Comparison of ENCODE assay signal across 8 cellular contexts in the genomic region with DNA sequence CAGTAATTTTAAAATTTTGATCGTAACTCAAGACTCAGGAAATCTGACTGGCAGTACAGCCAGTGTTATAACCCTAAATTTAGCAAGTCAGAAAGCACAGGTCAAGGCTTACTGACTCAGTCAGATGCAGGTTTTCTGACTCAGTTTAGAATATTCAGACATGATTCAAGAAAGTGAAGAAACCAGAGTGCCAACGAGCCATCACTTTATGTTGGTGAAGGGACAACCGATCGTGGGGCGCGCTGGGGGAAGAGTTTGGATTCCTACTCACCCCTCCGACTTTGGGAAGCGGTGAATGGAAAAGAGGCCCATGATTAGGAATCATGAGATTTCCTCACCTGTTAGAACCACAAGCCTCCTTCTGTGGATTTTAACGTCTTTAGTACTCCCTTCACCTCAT. TPM values are rescaled to one million over a fixed set of nuclear protein-coding genes. Genes with fewer than 3 reads are reported as not detected.
DNase-seq lines count a peak whose midpoint lies in the region; ATAC-seq and TF ChIP-seq lines count a peak whose summit lies in the region.

No MANE protein-coding gene starts in this region.

- intact Hi-C loops in Right ventricle myocardium inferior (cut with DNase I): loop anchor here (5.0 kb wide), 1 partner anchor 55 kb away; a partner anchor contains a TSS
- intact Hi-C loops in upper lobe of right lung (cut with DNase I): no loop called here

- H2BK120ac ChIP-seq in mesenchymal stem cell (ENCODE audit: low read depth, low read length): no peak overlapping the region

- H3K4me2 ChIP-seq in mesenchymal stem cell (ENCODE audit: low read length, poor library complexity, severe bottlenecking): peak overlapping the region; percentile 92

- H2AFZ ChIP-seq in mesenchymal stem cell (ENCODE audit: low read depth, low read length): no peak overlapping the region

- H2BK12ac ChIP-seq in mesenchymal stem cell (ENCODE audit: low read length in 2 of 2): no peak overlapping the region

- peaks cover 31% of the 10 kb centered on the region for H3K4me1 ChIP-seq in cardiac muscle cell (ENCODE audit: low read depth)
- peaks cover 14% of the 10 kb centered on the region for H3K4me1 ChIP-seq in mesenchymal stem cell (ENCODE audit: control insufficient read depth, insufficient read depth, low read depth, low read length)
- H3K4me1 ChIP-seq in upper lobe of right lung: peaks cover 21% of the 10 kb centered on the region

- H4K8ac ChIP-seq in mesenchymal stem cell (ENCODE audit: low read length): no peak overlapping the region

- no peaks in the 10 kb centered on the region for H3K27me3 ChIP-seq in cardiac muscle cell
- H3K27me3 ChIP-seq in mesenchymal stem cell (ENCODE audit: control insufficient read depth in 1 of 2, insufficient read depth in 1 of 2, low read length in 2 of 2): no peaks in the 10 kb centered on the region
- no peaks in the 10 kb centered on the region for H3K27me3 ChIP-seq in upper lobe of right lung

- peak overlapping the region; percentile 99 to 100 for H3K18ac ChIP-seq in mesenchymal stem cell (ENCODE audit: low read depth in 1 of 2, low read length in 2 of 2)

- peak overlapping the region in 1 of 2 experiments; percentile 98 for H3K14ac ChIP-seq in mesenchymal stem cell (ENCODE audit: low read length in 2 of 2)

- no peak overlapping the region for H2BK15ac ChIP-seq in mesenchymal stem cell (ENCODE audit: low read depth, poor library complexity, severe bottlenecking)

- peak overlapping the region in 1 of 2 experiments; percentile 92 for H3K23ac ChIP-seq in mesenchymal stem cell (ENCODE audit: low read length in 2 of 2)

- TF ChIP-seq CTCF in cardiac muscle cell (IDR thresholded peaks at IDR 0.05; ENCODE audit: low read depth, low read length) (no peak), astrocyte of the spinal cord (IDR thresholded peaks at IDR 0.05; ENCODE audit: low read depth, low read length) (no peak), upper lobe of right lung (IDR thresholded peaks at IDR 0.05) (no peak)

- peak overlapping the region; percentile 86 for H3K4me3 ChIP-seq in cardiac muscle cell
- H3K4me3 ChIP-seq in astrocyte of the spinal cord (ENCODE audit: low read depth, low read length): peak overlapping the region; percentile 80
- H3K4me3 ChIP-seq in mesenchymal stem cell (ENCODE audit: insufficient read depth in 1 of 2, low read depth in 1 of 2, low read length in 2 of 2): peak overlapping the region; percentile 95 to 98
- H3K4me3 ChIP-seq in upper lobe of right lung: peak overlapping the region; percentile 95

- in situ Hi-C loops in astrocyte of the spinal cord (cut with HindIII; ENCODE audit: low sequenced_read_pairs): no loop called here

- ATAC-seq in Right ventricle myocardium inferior (no peak), upper lobe of right lung (no peak), GM21723 (IDR thresholded peaks at IDR 0.05; ENCODE audit: unreplicated experiment) (no peak)

- H3K9ac ChIP-seq in mesenchymal stem cell (ENCODE audit: low read length): peak overlapping the region; percentile 97

- H2BK5ac ChIP-seq in mesenchymal stem cell (ENCODE audit: low read depth, low read length, poor library complexity, severe bottlenecking): no peak overlapping the region

- no peaks in the 10 kb centered on the region for H3K9me3 ChIP-seq in cardiac muscle cell (ENCODE audit: low read depth)
- H3K9me3 ChIP-seq in mesenchymal stem cell (ENCODE audit: control insufficient read depth, low read length): no peaks in the 10 kb centered on the region
- H3K9me3 ChIP-seq in upper lobe of right lung: no peaks in the 10 kb centered on the region

- 71% methylated on average over 9 of the region's 9 CpGs for WGBS in mesenchymal stem cell

- H4K91ac ChIP-seq in mesenchymal stem cell (ENCODE audit: low read length): no peak overlapping the region

- H3K36me3 ChIP-seq in cardiac muscle cell: no peaks in the 10 kb centered on the region
- H3K36me3 ChIP-seq in mesenchymal stem cell (ENCODE audit: control insufficient read depth in 1 of 2, insufficient read depth in 2 of 2, low read depth in 1 of 2, low read length in 2 of 2): peaks cover 0 to 4% of the 10 kb centered on the region in 2 experiments
- peaks cover 2% of the 10 kb centered on the region for H3K36me3 ChIP-seq in upper lobe of right lung

- peak overlapping the region; percentile 75 for H3K27ac ChIP-seq in cardiac muscle cell
- H3K27ac ChIP-seq in mesenchymal stem cell (ENCODE audit: low read length, poor library complexity, severe bottlenecking): no peak overlapping the region
- peak overlapping the region; percentile 95 for H3K27ac ChIP-seq in upper lobe of right lung

- H3K4ac ChIP-seq in mesenchymal stem cell (ENCODE audit: low read depth in 1 of 2, low read length in 2 of 2): peak overlapping the region in 1 of 2 experiments; percentile 94

- peak overlapping the region; percentile 53 for H2AK5ac ChIP-seq in mesenchymal stem cell (ENCODE audit: low read length, severe bottlenecking)

- DNase-seq in cardiac muscle cell (ENCODE audit: low read depth in 1 of 2, low spot score in 1 of 2) (peak in 1 of 2 donors; percentile 6), Right ventricle myocardium inferior (ENCODE audit: missing footprints) (no peak), astrocyte of the spinal cord (ENCODE audit: low read depth, low spot score) (peak; percentile 8), mesenchymal stem cell (no peak), upper lobe of right lung (no peak), LoVo (ENCODE audit: low spot score) (no peak), NCI-H1417 (lab: John Stamatoyannopoulos, UW) (no peak)

- H3K79me1 ChIP-seq in mesenchymal stem cell (replicated peaks; ENCODE audit: low read length, poor library complexity, severe bottlenecking): peaks cover 3% of the 10 kb centered on the region

RNA-seq across cellular contexts. Expression of a gene that starts 1.0 kb away (rescaled TPM):
- 34.4 and 69.9 TPM in 2 replicates for total RNA-seq in cardiac muscle cell
- 44.4 and 82.9 TPM in 2 replicates for polyA plus RNA-seq in cardiac muscle cell
- total RNA-seq in Right ventricle myocardium inferior: 15.6 TPM
- polyA plus RNA-seq in mesenchymal stem cell (2013, experiment 1 of 2): 26.5 TPM
- polyA plus RNA-seq in mesenchymal stem cell (2013, experiment 2 of 2): 28.5 TPM
- 94.0 TPM for total RNA-seq in upper lobe of right lung

RNA-seq across cellular contexts. Expression of a gene that starts 54.8 kb away (rescaled TPM):
- total RNA-seq in cardiac muscle cell (51.4 and 52.7 TPM in 2 replicates), Right ventricle myocardium inferior (39.0 TPM), upper lobe of right lung (30.6 TPM)
- polyA plus RNA-seq in cardiac muscle cell: 74.2 and 78.0 TPM in 2 replicates
- 41.6 TPM for polyA plus RNA-seq in mesenchymal stem cell (2013, experiment 1 of 2)
- 40.2 TPM for polyA plus RNA-seq in mesenchymal stem cell (2013, experiment 2 of 2)
